ENCODE assay signal across 8 cellular contexts in genomic region chr17:1628856-1629646, GRCh38. TPM values are rescaled to one million over a fixed set of nuclear protein-coding genes. Genes with fewer than 3 reads are reported as not detected.
DNase-seq lines count a peak whose midpoint lies in the region; ATAC-seq and TF ChIP-seq lines count a peak whose summit lies in the region.

No MANE protein-coding gene starts in this region.

- ATAC-seq in GM19395 (IDR thresholded peaks at IDR 0.05; ENCODE audit: unreplicated experiment) = peak; percentile 45
- peak; percentile 78 for ATAC-seq in activated CD8-positive, alpha-beta T cell treated with anti-CD3 and anti-CD28 coated beads for 36 hours
- peak; percentile 92 to 93 for ATAC-seq in lower lobe of right lung

- peaks cover 11% of the 10 kb centered on the region for H3K4me1 Mint-ChIP-seq in activated CD8-positive, alpha-beta T cell treated with anti-CD3 and anti-CD28 coated beads for 36 hours (ENCODE audit: low read depth)

- POLR2A ChIA-PET in activated CD8-positive, alpha-beta T cell treated with anti-CD3 and anti-CD28 coated beads for 36 hours (lab: Charles Lee) = interaction anchor here (0.7 to 2.9 kb wide), 5 partner anchors 15 to 237 kb away, joined by 3 to 11 read pairs (median 6); partner anchors contain the start of gene RILP

- H3K27ac ChIP-seq in C4-2B (peak overlapping the region; percentile 86), HL-60 (replicated peaks) (peak overlapping the region; percentile 72), lower lobe of right lung (peak overlapping the region; percentile 89)

- DNase-seq in HL-60 (ENCODE audit: low read depth in 1 of 2, low spot score in 1 of 2) (peak in 1 of 2 experiments; percentile 81), NCI-H82 treated with DMSO at 0.1 percent for 48 hours (lab: John Stamatoyannopoulos, UW; ENCODE audit: unreplicated experiment) (peak; percentile 96), ecto neural progenitor cell (ENCODE audit: low spot score) (peak; percentile 100), lower lobe of right lung (peak; percentile 95)
- DNase-seq in activated CD8-positive, alpha-beta T cell treated with anti-CD3 and anti-CD28 coated beads for 36 hours = peak; percentile 96
- DNase-seq in stimulated activated CD4-positive, alpha-beta T cell treated with anti-CD3 and anti-CD28 coated beads, Interleukin-4, amount 100 ng/mL, for 48 hours (ENCODE audit: low read depth in 2 of 2) = peak; percentile 79 to 85

- peaks cover 50% of the 10 kb centered on the region for H3K4me1 ChIP-seq in lower lobe of right lung

- no peaks in the 10 kb centered on the region for H3K36me3 Mint-ChIP-seq in activated CD8-positive, alpha-beta T cell treated with anti-CD3 and anti-CD28 coated beads for 36 hours (ENCODE audit: low read depth)

- peaks cover 8% of the 10 kb centered on the region for H3K27me3 Mint-ChIP-seq in activated CD8-positive, alpha-beta T cell treated with anti-CD3 and anti-CD28 coated beads for 36 hours

- intact Hi-C loops in activated CD8-positive, alpha-beta T cell treated with anti-CD3 and anti-CD28 coated beads for 36 hours (cut with micrococcal nuclease) = no loop called here
- intact Hi-C loops in lower lobe of right lung (cut with DNase I) = loop anchor here (5.0 kb wide), 1 partner anchor 52 kb away; no protein-coding TSS in a partner anchor

- peak overlapping the region; percentile 88 for H3K4me3 Mint-ChIP-seq in activated CD8-positive, alpha-beta T cell treated with anti-CD3 and anti-CD28 coated beads for 36 hours

- peak overlapping the region; percentile 90 for H3K27ac Mint-ChIP-seq in activated CD8-positive, alpha-beta T cell treated with anti-CD3 and anti-CD28 coated beads for 36 hours

- H3K27me3 ChIP-seq in HL-60 (ENCODE audit: insufficient read depth, poor library complexity, severe bottlenecking) = no peaks in the 10 kb centered on the region
- H3K27me3 ChIP-seq in lower lobe of right lung (ENCODE audit: low read depth) = no peaks in the 10 kb centered on the region

- no peaks in the 10 kb centered on the region for H3K9me3 Mint-ChIP-seq in activated CD8-positive, alpha-beta T cell treated with anti-CD3 and anti-CD28 coated beads for 36 hours

- peaks cover 11% of the 10 kb centered on the region for H3K36me3 ChIP-seq in lower lobe of right lung

- no peaks in the 10 kb centered on the region for H3K9me3 ChIP-seq in lower lobe of right lung

- CTCF ChIA-PET in activated CD8-positive, alpha-beta T cell treated with anti-CD3 and anti-CD28 coated beads for 36 hours (lab: Charles Lee) = interaction anchor here (0.8 to 15.2 kb wide), 18 partner anchors 9 to 264 kb away, joined by 3 to 243 read pairs (median 7); partner anchors contain the start of genes INPP5K, RILP and SCARF1

- TF ChIP-seq CTCF in C4-2B (conservative IDR thresholded peaks at IDR 0.05) (no peak; the same call in 1 of the 2 replicates), HL-60 (IDR thresholded peaks at IDR 0.05; ENCODE audit: insufficient read depth, low read length) (no peak), lower lobe of right lung (IDR thresholded peaks at IDR 0.05) (peak; percentile 47)
- TF ChIP-seq CTCF in activated CD8-positive, alpha-beta T cell treated with anti-CD3 and anti-CD28 coated beads for 36 hours (IDR thresholded peaks at IDR 0.05) = no peak

- H3K4me3 ChIP-seq in HL-60 (replicated peaks; ENCODE audit: insufficient read depth, low read length) = peak overlapping the region; percentile 60
- H3K4me3 ChIP-seq in lower lobe of right lung = peak overlapping the region; percentile 94

RNA-seq across cellular contexts. Expression of gene SLC43A2, which starts 0.4 kb away (rescaled TPM):
- total RNA-seq in activated CD8-positive, alpha-beta T cell treated with anti-CD3 and anti-CD28 coated beads for 36 hours = 1 to 10 TPM; 5.6 to 5.7 TPM
- total RNA-seq in lower lobe of right lung = 44.6 TPM

RNA-seq across cellular contexts. Expression of gene SCARF1, which starts 16.5 kb away (rescaled TPM):
- 1 to 10 TPM; 3.2 to 4.1 TPM for total RNA-seq in activated CD8-positive, alpha-beta T cell treated with anti-CD3 and anti-CD28 coated beads for 36 hours
- 37.4 TPM for total RNA-seq in lower lobe of right lung

RNA-seq across cellular contexts. Expression of gene RILP, which starts 20.6 kb away (rescaled TPM):
- 1 to 10 TPM; 5.3 to 6.1 TPM for total RNA-seq in activated CD8-positive, alpha-beta T cell treated with anti-CD3 and anti-CD28 coated beads for 36 hours
- 41.5 TPM for total RNA-seq in lower lobe of right lung

RNA-seq across cellular contexts. Expression of gene PRPF8, which starts 55.6 kb away (rescaled TPM):
- total RNA-seq in activated CD8-positive, alpha-beta T cell treated with anti-CD3 and anti-CD28 coated beads for 36 hours = 100 to 1,000 TPM; 370 to 428 TPM
- 280 TPM for total RNA-seq in lower lobe of right lung
